In the genomic region with DNA sequence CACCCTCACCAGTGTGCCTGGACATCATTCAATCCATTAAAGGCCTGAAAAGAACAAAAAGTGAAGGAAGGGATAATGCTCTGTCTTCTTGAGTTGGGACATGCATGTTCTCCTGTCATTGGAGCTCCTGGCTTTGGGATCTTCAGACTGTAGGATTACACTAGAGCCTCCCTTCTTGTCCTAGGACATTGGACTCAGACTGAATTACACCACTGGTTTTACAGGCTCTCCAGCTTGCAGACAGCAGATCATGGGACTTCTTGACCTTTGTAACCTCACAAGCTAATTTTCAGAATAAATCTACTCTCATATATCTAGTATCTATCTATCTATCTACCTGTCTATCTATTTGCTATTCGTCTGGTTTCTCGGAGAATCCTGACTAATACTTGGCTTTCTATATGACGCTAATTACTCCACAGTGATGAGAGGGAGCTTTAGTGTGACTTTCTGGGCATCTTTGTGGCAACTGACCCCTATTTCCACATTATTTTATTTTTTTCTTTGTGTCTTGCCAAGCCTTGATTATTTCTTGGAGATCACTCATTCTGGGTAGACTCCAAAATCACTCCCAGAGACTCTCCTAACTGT, we compare ENCODE assay signal across 3 cellular contexts.
A peak's percentile ranks its signal among the peaks of the same experiment; 100 is the strongest.
TF ChIP-seq lines count a peak whose summit lies in the region.

No MANE protein-coding gene starts in this region.

TF ChIP-seq in HCT116, 20 proteins besides CTCF, POLR2A, EP300 and RAD21 (continues in another document):
- TF ChIP-seq REST (IDR thresholded peaks at IDR 0.05; ENCODE audit: low read depth), result no peak
- no peak for TF ChIP-seq ZNF274 (IDR thresholded peaks at IDR 0.05; ENCODE audit: low read depth, low read length)
- no peak for TF ChIP-seq CBX3 (IDR thresholded peaks at IDR 0.05; ENCODE audit: low read depth)
- no peak for TF ChIP-seq SRF (IDR thresholded peaks at IDR 0.05; ENCODE audit: low read depth)
- TF ChIP-seq SIN3A (IDR thresholded peaks at IDR 0.05; ENCODE audit: low read depth), result no peak
- no peak for TF ChIP-seq ELF1 (IDR thresholded peaks at IDR 0.05; ENCODE audit: borderline replicate concordance, low read depth)
- TF ChIP-seq POLR2AphosphoS5 (IDR thresholded peaks at IDR 0.05; ENCODE audit: low read depth, low read length), result no peak
- no peak for TF ChIP-seq ATF3 (IDR thresholded peaks at IDR 0.05)
- no peak for TF ChIP-seq YY1 (IDR thresholded peaks at IDR 0.05; ENCODE audit: extremely low read depth, insufficient replicate concordance, low read depth, low read length)
- TF ChIP-seq, protein P1, sequence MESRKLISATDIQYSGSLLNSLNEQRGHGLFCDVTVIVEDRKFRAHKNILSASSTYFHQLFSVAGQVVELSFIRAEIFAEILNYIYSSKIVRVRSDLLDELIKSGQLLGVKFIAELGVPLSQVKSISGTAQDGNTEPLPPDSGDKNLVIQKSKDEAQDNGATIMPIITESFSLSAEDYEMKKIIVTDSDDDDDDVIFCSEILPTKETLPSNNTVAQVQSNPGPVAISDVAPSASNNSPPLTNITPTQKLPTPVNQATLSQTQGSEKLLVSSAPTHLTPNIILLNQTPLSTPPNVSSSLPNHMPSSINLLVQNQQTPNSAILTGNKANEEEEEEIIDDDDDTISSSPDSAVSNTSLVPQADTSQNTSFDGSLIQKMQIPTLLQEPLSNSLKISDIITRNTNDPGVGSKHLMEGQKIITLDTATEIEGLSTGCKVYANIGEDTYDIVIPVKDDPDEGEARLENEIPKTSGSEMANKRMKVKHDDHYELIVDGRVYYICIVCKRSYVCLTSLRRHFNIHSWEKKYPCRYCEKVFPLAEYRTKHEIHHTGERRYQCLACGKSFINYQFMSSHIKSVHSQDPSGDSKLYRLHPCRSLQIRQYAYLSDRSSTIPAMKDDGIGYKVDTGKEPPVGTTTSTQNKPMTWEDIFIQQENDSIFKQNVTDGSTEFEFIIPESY (IDR thresholded peaks at IDR 0.05; ENCODE audit: extremely low read depth, insufficient replicate concordance, low read length), result no peak
- TF ChIP-seq JUND (IDR thresholded peaks at IDR 0.05), result no peak
- TF ChIP-seq CEBPB (IDR thresholded peaks at IDR 0.05; ENCODE audit: low read depth), result no peak
- TF ChIP-seq, protein P2, sequence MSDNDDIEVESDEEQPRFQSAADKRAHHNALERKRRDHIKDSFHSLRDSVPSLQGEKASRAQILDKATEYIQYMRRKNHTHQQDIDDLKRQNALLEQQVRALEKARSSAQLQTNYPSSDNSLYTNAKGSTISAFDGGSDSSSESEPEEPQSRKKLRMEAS (IDR thresholded peaks at IDR 0.05), result no peak
- TF ChIP-seq SP1 (IDR thresholded peaks at IDR 0.05; ENCODE audit: low read depth), result no peak

TF ChIP-seq in GM12878, 131 proteins besides CTCF, POLR2A, EP300 and RAD21:
- TF ChIP-seq REST (IDR thresholded peaks at IDR 0.05; ENCODE audit: low read depth, low read length), result no peak
- TF ChIP-seq NR2F1 (conservative IDR thresholded peaks at IDR 0.05), result 0 out of 2 replicates have a peak, but pooled peaks have one; percentile 17
- TF ChIP-seq BCL11A (IDR thresholded peaks at IDR 0.05; ENCODE audit: low read depth, low read length), result 0 out of 2 replicates have a peak, but pooled peaks have one; percentile 37
- TF ChIP-seq RUNX3 (IDR thresholded peaks at IDR 0.05; ENCODE audit: low read length), result peak; percentile 48; the same call in 1 of the 2 replicates
- TF ChIP-seq JUNB (IDR thresholded peaks at IDR 0.05), result peak; percentile 93
- peak; percentile 71; the same call in 1 of the 2 replicates for TF ChIP-seq IRF4 (IDR thresholded peaks at IDR 0.05; ENCODE audit: low read depth, low read length)
- TF ChIP-seq ZNF217 (IDR thresholded peaks at IDR 0.05), result no peak
- TF ChIP-seq, protein P3, sequence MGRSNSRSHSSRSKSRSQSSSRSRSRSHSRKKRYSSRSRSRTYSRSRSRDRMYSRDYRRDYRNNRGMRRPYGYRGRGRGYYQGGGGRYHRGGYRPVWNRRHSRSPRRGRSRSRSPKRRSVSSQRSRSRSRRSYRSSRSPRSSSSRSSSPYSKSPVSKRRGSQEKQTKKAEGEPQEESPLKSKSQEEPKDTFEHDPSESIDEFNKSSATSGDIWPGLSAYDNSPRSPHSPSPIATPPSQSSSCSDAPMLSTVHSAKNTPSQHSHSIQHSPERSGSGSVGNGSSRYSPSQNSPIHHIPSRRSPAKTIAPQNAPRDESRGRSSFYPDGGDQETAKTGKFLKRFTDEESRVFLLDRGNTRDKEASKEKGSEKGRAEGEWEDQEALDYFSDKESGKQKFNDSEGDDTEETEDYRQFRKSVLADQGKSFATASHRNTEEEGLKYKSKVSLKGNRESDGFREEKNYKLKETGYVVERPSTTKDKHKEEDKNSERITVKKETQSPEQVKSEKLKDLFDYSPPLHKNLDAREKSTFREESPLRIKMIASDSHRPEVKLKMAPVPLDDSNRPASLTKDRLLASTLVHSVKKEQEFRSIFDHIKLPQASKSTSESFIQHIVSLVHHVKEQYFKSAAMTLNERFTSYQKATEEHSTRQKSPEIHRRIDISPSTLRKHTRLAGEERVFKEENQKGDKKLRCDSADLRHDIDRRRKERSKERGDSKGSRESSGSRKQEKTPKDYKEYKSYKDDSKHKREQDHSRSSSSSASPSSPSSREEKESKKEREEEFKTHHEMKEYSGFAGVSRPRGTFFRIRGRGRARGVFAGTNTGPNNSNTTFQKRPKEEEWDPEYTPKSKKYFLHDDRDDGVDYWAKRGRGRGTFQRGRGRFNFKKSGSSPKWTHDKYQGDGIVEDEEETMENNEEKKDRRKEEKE (IDR thresholded peaks at IDR 0.05), result no peak
- TF ChIP-seq PAX5 (IDR thresholded peaks at IDR 0.05; ENCODE audit: borderline replicate concordance, low read depth, low read length), result no peak

TF ChIP-seq in HEK293T, 16 proteins besides CTCF, POLR2A, EP300 and RAD21 (continued from another document):
- no peak for TF ChIP-seq PKNOX1 (IDR thresholded peaks at IDR 0.05)
TF ChIP-seq in HEK293T: peak in this region for 0.
